1 cellular context compared by ENCODE assay signal in the genomic region with DNA sequence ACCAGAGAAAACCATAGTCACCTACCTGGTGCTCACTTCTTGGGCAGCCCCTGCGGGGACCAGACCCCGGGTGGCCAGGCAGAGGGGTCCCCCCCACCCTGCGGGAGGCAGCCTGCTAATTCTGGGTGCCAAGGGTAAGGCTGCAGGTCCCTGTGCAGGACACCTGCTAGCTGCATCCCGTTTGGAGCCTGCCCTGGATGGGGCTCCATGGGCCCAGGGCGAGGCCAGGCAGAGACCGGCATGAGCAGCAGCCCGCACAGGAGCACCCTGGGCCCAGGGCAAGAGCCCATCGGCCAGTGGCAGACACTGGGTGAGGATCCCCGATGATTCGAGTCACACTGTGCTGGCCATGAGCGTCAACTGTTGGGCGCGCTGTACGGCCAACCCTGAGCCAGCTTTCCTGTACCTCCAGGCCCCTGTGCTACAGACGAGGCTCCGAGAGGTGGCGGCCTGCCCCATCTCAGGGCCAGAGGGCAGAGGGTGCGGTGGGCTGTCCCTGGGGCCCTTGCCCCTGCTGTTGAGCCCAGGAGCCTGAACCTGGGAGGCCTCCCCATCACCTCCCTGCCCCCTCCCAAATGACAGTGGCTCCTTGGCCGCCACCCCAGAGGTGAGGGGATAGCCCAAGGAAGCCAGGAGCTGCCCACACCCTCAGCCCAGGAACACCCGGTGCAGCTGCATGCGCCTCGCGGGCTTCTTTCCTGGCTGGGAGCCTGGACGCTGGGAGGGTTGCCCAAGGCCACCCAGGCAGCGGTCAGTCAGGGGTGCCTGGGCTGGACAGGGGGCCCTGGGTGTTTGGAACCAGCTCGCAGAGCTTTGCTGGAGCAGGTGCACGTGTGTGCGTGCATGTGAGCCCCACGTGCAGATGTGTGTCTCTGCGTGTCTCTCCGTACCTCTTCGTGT.
TF ChIP-seq lines count a peak whose summit lies in the region.

No MANE protein-coding gene starts in this region.

TF ChIP-seq in H1, 55 proteins besides CTCF, POLR2A, EP300 and RAD21:
- TF ChIP-seq SUZ12 (IDR thresholded peaks at IDR 0.05; ENCODE audit: low read length), result no peak
